ENCODE assay signal across 12 cellular contexts in the genomic region with DNA sequence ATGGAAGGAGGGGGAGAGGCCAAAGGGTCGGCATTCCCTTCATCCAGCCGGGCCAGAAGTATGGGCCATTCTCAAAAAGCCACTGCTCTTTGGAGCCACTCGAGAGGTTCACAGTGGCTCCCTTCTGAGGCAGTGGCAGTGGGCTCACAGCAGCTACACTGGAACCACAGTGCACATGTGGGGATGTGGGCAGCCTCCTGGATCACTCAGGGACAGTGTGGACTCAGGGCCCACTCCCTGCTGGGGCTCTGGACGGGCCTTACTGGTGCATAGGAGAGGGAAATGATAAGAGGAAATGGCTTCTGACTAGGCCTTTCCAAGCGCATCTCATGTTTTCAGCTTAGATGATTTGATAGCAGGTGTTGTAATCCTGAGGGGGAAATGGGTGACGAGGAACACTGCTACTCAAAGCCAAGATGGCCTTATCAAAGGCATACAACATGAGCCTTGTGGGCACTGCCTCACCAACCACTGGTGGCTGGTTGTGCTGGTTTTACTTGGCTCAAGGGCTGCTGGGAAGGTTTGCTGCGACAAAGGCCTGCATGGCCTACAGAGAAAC. TPM values are rescaled to one million over a fixed set of nuclear protein-coding genes. Genes with fewer than 3 reads are reported as not detected.
DNase-seq lines count a peak whose midpoint lies in the region; ATAC-seq and TF ChIP-seq lines count a peak whose summit lies in the region.
"Had no signal": no experiment of that assay in that cellular context is flagged by ENCODE, and none has a peak within 500 bp of the region (broad histone marks: within the 10 kb centered on the region; RNA-seq: fewer than 3 reads in every experiment).

No MANE protein-coding gene starts in this region.

- no peak for DNase-seq in activated T-cell treated with anti-CD3 and anti-CD28 coated beads, Interleukin-2, amount 50 U/mL, for 72 hours
- DNase-seq in activated T-cell treated with anti-CD3 and anti-CD28 coated beads for 4 hours (no peak), right lobe of liver (no peak), tibial nerve (ENCODE audit: low spot score in 2 of 2) (no peak), hippocampal formation (lab: John Stamatoyannopoulos, UW) (no peak), Caco-2 (no peak)
- no peak for DNase-seq in activated CD4-positive, alpha-beta memory T cell treated with anti-CD3 and anti-CD28 coated beads, Interleukin-2, amount 10 ng/mL, durations not matched to agents 7 days and 5 days
- DNase-seq: COR-L47; head of caudate nucleus; stimulated activated naive B cell treated with anti-CD40 and anti-IgM and Interleukin-4, amounts not matched to agents 10 μg/mL and 1 μg/mL and 100 μg/mL, for 72 hours had no signal

- BruUV-seq in Caco-2 (replicated peaks; lab: Mats Ljungman, UMichigan) = no TSS peak

- H3K36me3 ChIP-seq in right lobe of liver = no peaks in the 10 kb centered on the region
- H3K36me3 ChIP-seq in tibial nerve = peaks cover 0 to 19% (median 0%) of the 10 kb centered on the region in 3 donors
- no peaks in the 10 kb centered on the region for H3K36me3 ChIP-seq in Caco-2 (ENCODE audit: control insufficient read depth, insufficient read depth, low read length)

- WGBS in right lobe of liver (ENCODE audit: insufficient coverage, low coverage, low lambda C conversion rate, missing lambda C conversion rate) = 50% methylated on average over 5 of the region's 7 CpGs
- 53 to 63% methylated on average over 7 of the region's 7 CpGs for WGBS in tibial nerve, 2 donors

- POLR2A ChIA-PET in activated CD4-positive, alpha-beta memory T cell treated with anti-CD3 and anti-CD28 coated beads, Interleukin-2, amount 10 ng/mL, durations not matched to agents 7 days and 5 days (lab: Charles Lee) = interaction anchor here (1.2 to 1.4 kb wide), 2 partner anchors 46 to 56 kb away, joined by 5 read pairs; no protein-coding TSS in a partner anchor
- POLR2A ChIA-PET in Caco-2 (lab: Charles Lee) = interaction anchor here (0.6 to 0.7 kb wide), 2 partner anchors 36 to 1302 kb away, joined by 3 to 12 read pairs; no protein-coding TSS in a partner anchor

- H3K27ac ChIP-seq in right lobe of liver (peak overlapping the region; percentile 9 to 65 (median 53)), tibial nerve (peak overlapping the region in 3 of 4 donors; percentile 62 to 90 (median 82))
- H3K27ac ChIP-seq: SJSA1 had no signal

- intact Hi-C loops in right lobe of liver (cut with DNase I) (no loop called here), Caco-2 (cut with micrococcal nuclease; ENCODE audit: unreplicated experiment) (no loop called here)

- TF ChIP-seq CTCF in right lobe of liver (IDR thresholded peaks at IDR 0.05) (no peak), tibial nerve (IDR thresholded peaks at IDR 0.05) (no peak), Caco-2 (IDR thresholded peaks at IDR 0.05; ENCODE audit: insufficient read depth in 1 of 2, low read depth in 1 of 2, low read length in 1 of 2, severe bottlenecking in 1 of 2, unreplicated experiment in 1 of 2) (no peak)

- H3K4me3 ChIP-seq in right lobe of liver = peak overlapping the region; percentile 25 to 54 (median 44)
- H3K4me3 ChIP-seq in tibial nerve = peak overlapping the region in 3 of 4 donors; percentile 32 to 52 (median 46)
- no peak overlapping the region for H3K4me3 ChIP-seq in Caco-2 (ENCODE audit: low read depth, low read length)

- peaks cover 1% of the 10 kb centered on the region in 2 donors for H3K36me3 Mint-ChIP-seq in activated T-cell treated with anti-CD3 and anti-CD28 coated beads, Interleukin-2, amount 50 U/mL, for 72 hours (ENCODE audit: insufficient read depth in 2 of 2)
- H3K36me3 Mint-ChIP-seq in activated CD4-positive, alpha-beta memory T cell treated with anti-CD3 and anti-CD28 coated beads, Interleukin-2, amount 10 ng/mL, durations not matched to agents 7 days and 5 days (ENCODE audit: low read depth) = peaks cover 14% of the 10 kb centered on the region
- H3K36me3 Mint-ChIP-seq in Caco-2 (ENCODE audit: insufficient read depth, unreplicated experiment) = peaks cover 33% of the 10 kb centered on the region

- H3K4me1 ChIP-seq in right lobe of liver (peaks cover 0 to 10% (median 4%) of the 10 kb centered on the region in 4 donors), tibial nerve (peaks cover 0 to 78% (median 32%) of the 10 kb centered on the region in 4 donors), Caco-2 (no peaks in the 10 kb centered on the region)

- H3K27me3 ChIP-seq in right lobe of liver (no peaks in the 10 kb centered on the region), tibial nerve (no peaks in the 10 kb centered on the region), Caco-2 (replicated peaks; ENCODE audit: control insufficient read depth, insufficient read depth, low read length) (no peaks in the 10 kb centered on the region)
- H3K27me3 ChIP-seq: SJSA1 had no signal

- H3K9me3 ChIP-seq in right lobe of liver (no peaks in the 10 kb centered on the region), tibial nerve (no peaks in the 10 kb centered on the region), Caco-2 (no peaks in the 10 kb centered on the region)
- H3K9me3 ChIP-seq: SJSA1 had no signal

- H3K9me3 Mint-ChIP-seq in activated T-cell treated with anti-CD3 and anti-CD28 coated beads, Interleukin-2, amount 50 U/mL, for 72 hours = no peaks in the 10 kb centered on the region
- H3K9me3 Mint-ChIP-seq in activated CD4-positive, alpha-beta memory T cell treated with anti-CD3 and anti-CD28 coated beads, Interleukin-2, amount 10 ng/mL, durations not matched to agents 7 days and 5 days = peaks cover 5% of the 10 kb centered on the region
- H3K9me3 Mint-ChIP-seq in Caco-2 (ENCODE audit: unreplicated experiment) = no peaks in the 10 kb centered on the region

- peak overlapping the region; percentile 83 for H3K27ac Mint-ChIP-seq in activated T-cell treated with anti-CD3 and anti-CD28 coated beads, Interleukin-2, amount 50 U/mL, for 72 hours
- H3K27ac Mint-ChIP-seq in activated CD4-positive, alpha-beta memory T cell treated with anti-CD3 and anti-CD28 coated beads, Interleukin-2, amount 10 ng/mL, durations not matched to agents 7 days and 5 days = no peak overlapping the region
- no peak overlapping the region for H3K27ac Mint-ChIP-seq in Caco-2 (ENCODE audit: unreplicated experiment)
- H3K27ac Mint-ChIP-seq: stimulated activated naive B cell treated with anti-CD40 and anti-IgM and Interleukin-4, amounts not matched to agents 10 μg/mL and 1 μg/mL and 100 μg/mL, for 72 hours had no signal

- ATAC-seq in activated T-cell treated with anti-CD3 and anti-CD28 coated beads, Interleukin-2, amount 50 U/mL, for 72 hours (replicated peaks in 1 of 2) = peak; percentile 20 to 31
- ATAC-seq in right lobe of liver (peak; percentile 7 to 22 (median 16)), GM21515 (IDR thresholded peaks at IDR 0.05; ENCODE audit: unreplicated experiment) (no peak)
- ATAC-seq: stimulated activated naive B cell treated with anti-CD40 and anti-IgM and Interleukin-4, amounts not matched to agents 10 μg/mL and 1 μg/mL and 100 μg/mL, for 72 hours had no signal

- TF ChIP-seq POLR2A in right lobe of liver (IDR thresholded peaks at IDR 0.05) (no peak), tibial nerve (IDR thresholded peaks at IDR 0.05) (no peak)

- H3K4me3 Mint-ChIP-seq in activated T-cell treated with anti-CD3 and anti-CD28 coated beads, Interleukin-2, amount 50 U/mL, for 72 hours = peak overlapping the region; percentile 43 to 61
- peak overlapping the region; percentile 14 for H3K4me3 Mint-ChIP-seq in activated CD4-positive, alpha-beta memory T cell treated with anti-CD3 and anti-CD28 coated beads, Interleukin-2, amount 10 ng/mL, durations not matched to agents 7 days and 5 days
- H3K4me3 Mint-ChIP-seq in Caco-2 (ENCODE audit: unreplicated experiment) = no peak overlapping the region
- H3K4me3 Mint-ChIP-seq: stimulated activated naive B cell treated with anti-CD40 and anti-IgM and Interleukin-4, amounts not matched to agents 10 μg/mL and 1 μg/mL and 100 μg/mL, for 72 hours had no signal

- H3K4me1 Mint-ChIP-seq in activated T-cell treated with anti-CD3 and anti-CD28 coated beads, Interleukin-2, amount 50 U/mL, for 72 hours (ENCODE audit: low read depth) = peaks cover 20% of the 10 kb centered on the region
- H3K4me1 Mint-ChIP-seq in activated CD4-positive, alpha-beta memory T cell treated with anti-CD3 and anti-CD28 coated beads, Interleukin-2, amount 10 ng/mL, durations not matched to agents 7 days and 5 days = peaks cover 24% of the 10 kb centered on the region
- no peaks in the 10 kb centered on the region for H3K4me1 Mint-ChIP-seq in Caco-2 (ENCODE audit: low read depth, unreplicated experiment)

- TF ChIP-seq EP300 in tibial nerve (IDR thresholded peaks at IDR 0.05) = no peak

- CTCF ChIA-PET in activated CD4-positive, alpha-beta memory T cell treated with anti-CD3 and anti-CD28 coated beads, Interleukin-2, amount 10 ng/mL, durations not matched to agents 7 days and 5 days (lab: Charles Lee) = no interaction called here
- CTCF ChIA-PET in Caco-2 (lab: Charles Lee) = no interaction called here

- H3K27me3 Mint-ChIP-seq in activated T-cell treated with anti-CD3 and anti-CD28 coated beads, Interleukin-2, amount 50 U/mL, for 72 hours (ENCODE audit: low read depth) = no peaks in the 10 kb centered on the region
- H3K27me3 Mint-ChIP-seq in activated CD4-positive, alpha-beta memory T cell treated with anti-CD3 and anti-CD28 coated beads, Interleukin-2, amount 10 ng/mL, durations not matched to agents 7 days and 5 days = no peaks in the 10 kb centered on the region
- no peaks in the 10 kb centered on the region for H3K27me3 Mint-ChIP-seq in Caco-2 (ENCODE audit: insufficient read depth, unreplicated experiment)
- H3K27me3 Mint-ChIP-seq: stimulated activated naive B cell treated with anti-CD40 and anti-IgM and Interleukin-4, amounts not matched to agents 10 μg/mL and 1 μg/mL and 100 μg/mL, for 72 hours had no signal

RNA-seq across cellular contexts. Expression of gene PANK2, which starts 44.0 kb away (rescaled TPM):
- 10 to 100 TPM; 60.6 to 67.4 TPM for total RNA-seq in activated T-cell treated with anti-CD3 and anti-CD28 coated beads, Interleukin-2, amount 50 U/mL, for 72 hours
- total RNA-seq in activated CD4-positive, alpha-beta memory T cell treated with anti-CD3 and anti-CD28 coated beads, Interleukin-2, amount 10 ng/mL, durations not matched to agents 7 days and 5 days = 10 to 100 TPM; 63.3 to 63.8 TPM
- total RNA-seq in right lobe of liver (10 to 100 TPM; 13.0 to 17.8 (median 13.8) TPM), tibial nerve (10 to 100 TPM; 58.2 to 79.7 (median 64.2) TPM), Caco-2 (2022) (55.8 and 58.3 TPM in 2 replicates)
